1 cellular context compared by ENCODE assay signal in the genomic region with DNA sequence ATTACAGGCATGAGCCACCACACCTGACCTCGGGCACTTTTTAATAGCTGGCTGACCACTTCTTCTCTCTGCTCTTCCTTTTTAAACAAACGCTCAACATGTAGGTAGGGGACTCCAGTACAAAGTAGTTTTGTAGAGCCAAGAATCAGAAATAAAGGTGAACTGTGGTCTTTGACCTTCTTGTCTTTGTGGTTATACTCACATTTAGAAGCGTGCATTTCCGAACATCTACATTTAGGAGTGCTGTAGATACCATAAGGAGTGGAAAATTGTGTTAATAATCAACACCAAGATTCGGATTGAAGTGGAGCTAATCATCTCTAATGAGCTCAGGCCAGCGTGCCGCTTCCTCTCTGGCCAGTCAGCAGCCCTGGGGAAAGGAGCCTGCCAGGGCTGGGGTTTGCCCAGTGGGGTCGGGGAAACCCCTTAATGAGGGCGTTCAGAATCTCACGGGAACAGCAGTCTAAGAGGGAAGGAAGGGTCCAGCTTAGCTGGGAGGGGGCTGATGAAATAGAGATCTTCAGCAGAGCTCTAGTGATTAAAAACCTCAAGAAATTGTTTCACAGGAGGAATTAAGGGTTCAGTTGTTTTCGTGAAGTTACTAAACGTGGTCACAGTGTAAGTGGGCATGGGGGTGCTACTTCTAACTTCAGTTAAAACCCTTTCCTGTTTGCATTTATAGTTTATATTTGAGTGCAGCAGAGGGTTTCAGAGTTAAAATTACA.
A peak's percentile ranks its signal among the peaks of the same experiment; 100 is the strongest.
TF ChIP-seq lines count a peak whose summit lies in the region.

No MANE protein-coding gene starts in this region.

TF ChIP-seq in GM12878, 131 proteins besides CTCF, POLR2A, EP300 and RAD21 (continued from another document and continues in another):
- TF ChIP-seq, protein P1, sequence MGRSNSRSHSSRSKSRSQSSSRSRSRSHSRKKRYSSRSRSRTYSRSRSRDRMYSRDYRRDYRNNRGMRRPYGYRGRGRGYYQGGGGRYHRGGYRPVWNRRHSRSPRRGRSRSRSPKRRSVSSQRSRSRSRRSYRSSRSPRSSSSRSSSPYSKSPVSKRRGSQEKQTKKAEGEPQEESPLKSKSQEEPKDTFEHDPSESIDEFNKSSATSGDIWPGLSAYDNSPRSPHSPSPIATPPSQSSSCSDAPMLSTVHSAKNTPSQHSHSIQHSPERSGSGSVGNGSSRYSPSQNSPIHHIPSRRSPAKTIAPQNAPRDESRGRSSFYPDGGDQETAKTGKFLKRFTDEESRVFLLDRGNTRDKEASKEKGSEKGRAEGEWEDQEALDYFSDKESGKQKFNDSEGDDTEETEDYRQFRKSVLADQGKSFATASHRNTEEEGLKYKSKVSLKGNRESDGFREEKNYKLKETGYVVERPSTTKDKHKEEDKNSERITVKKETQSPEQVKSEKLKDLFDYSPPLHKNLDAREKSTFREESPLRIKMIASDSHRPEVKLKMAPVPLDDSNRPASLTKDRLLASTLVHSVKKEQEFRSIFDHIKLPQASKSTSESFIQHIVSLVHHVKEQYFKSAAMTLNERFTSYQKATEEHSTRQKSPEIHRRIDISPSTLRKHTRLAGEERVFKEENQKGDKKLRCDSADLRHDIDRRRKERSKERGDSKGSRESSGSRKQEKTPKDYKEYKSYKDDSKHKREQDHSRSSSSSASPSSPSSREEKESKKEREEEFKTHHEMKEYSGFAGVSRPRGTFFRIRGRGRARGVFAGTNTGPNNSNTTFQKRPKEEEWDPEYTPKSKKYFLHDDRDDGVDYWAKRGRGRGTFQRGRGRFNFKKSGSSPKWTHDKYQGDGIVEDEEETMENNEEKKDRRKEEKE (IDR thresholded peaks at IDR 0.05) = no peak
- TF ChIP-seq TCF3 (IDR thresholded peaks at IDR 0.05; ENCODE audit: borderline replicate concordance, insufficient read depth, low read depth, low read length) (no peak), TARDBP (IDR thresholded peaks at IDR 0.05; ENCODE audit: borderline replicate concordance) (no peak), POLR2AphosphoS5 (IDR thresholded peaks at IDR 0.05; ENCODE audit: low read length) (no peak), PAX5 (IDR thresholded peaks at IDR 0.05; ENCODE audit: borderline replicate concordance, low read depth, low read length) (no peak), JUNB (IDR thresholded peaks at IDR 0.05) (0 out of 2 replicates have a peak, but pooled peaks have one; percentile 8), ZZZ3 (IDR thresholded peaks at IDR 0.05; ENCODE audit: control insufficient read depth, insufficient read length, low read depth) (no peak), STAT1 (conservative IDR thresholded peaks at IDR 0.05) (no peak), PAX8 (IDR thresholded peaks at IDR 0.05) (no peak), TAF1 (IDR thresholded peaks at IDR 0.05; ENCODE audit: borderline replicate concordance, low read depth, low read length) (no peak), FOXK2 (IDR thresholded peaks at IDR 0.05) (no peak), CEBPB (IDR thresholded peaks at IDR 0.05; ENCODE audit: borderline replicate concordance in 1 of 2, low read depth in 2 of 2, low read length in 2 of 2) (no peak), TBL1XR1 (IDR thresholded peaks at IDR 0.05; ENCODE audit: low read depth, low read length) (0 out of 2 replicates have a peak, but pooled peaks have one; percentile 38), ZBED1 (IDR thresholded peaks at IDR 0.05; ENCODE audit: borderline replicate concordance) (no peak), RELA (IDR thresholded peaks at IDR 0.05; ENCODE audit: borderline replicate concordance, partially characterized antibody) (peak; percentile 85), NFIC (IDR thresholded peaks at IDR 0.05; ENCODE audit: low read depth, low read length) (peak; percentile 35; the same call in 1 of the 2 replicates), FOXM1 (IDR thresholded peaks at IDR 0.05; ENCODE audit: low read depth, low read length) (peak; percentile 31; the same call in 1 of the 2 replicates), ZNF274 (IDR thresholded peaks at IDR 0.05; ENCODE audit: insufficient read depth, insufficient read length) (no peak), CHD4 (IDR thresholded peaks at IDR 0.05) (no peak), IKZF1 (conservative IDR thresholded peaks at IDR 0.05) (peak; percentile 87), KDM1A (IDR thresholded peaks at IDR 0.05; ENCODE audit: borderline replicate concordance) (no peak), SUZ12 (IDR thresholded peaks at IDR 0.05; ENCODE audit: unreplicated experiment) (no peak), YBX1 (IDR thresholded peaks at IDR 0.05) (no peak), BMI1 (IDR thresholded peaks at IDR 0.05; ENCODE audit: borderline replicate concordance) (no peak), YY1 (IDR thresholded peaks at IDR 0.05; ENCODE audit: low read depth, low read length) (0 out of 2 replicates have a peak, but pooled peaks have one; percentile 18), RAD51 (IDR thresholded peaks at IDR 0.05) (0 out of 2 replicates have a peak, but pooled peaks have one; percentile 13), EED (IDR thresholded peaks at IDR 0.05; ENCODE audit: low read depth) (no peak), MTA2 (IDR thresholded peaks at IDR 0.05; ENCODE audit: low read depth) (peak; percentile 98), BACH1 (IDR thresholded peaks at IDR 0.05; ENCODE audit: borderline replicate concordance) (peak; percentile 53; the same call in 1 of the 2 replicates), MXI1 (IDR thresholded peaks at IDR 0.05; ENCODE audit: low read depth, low read length) (peak; percentile 63), NFYA (IDR thresholded peaks at IDR 0.05; ENCODE audit: borderline replicate concordance, low read depth, low read length) (no peak), DPF2 (IDR thresholded peaks at IDR 0.05) (peak; percentile 92), BRCA1 (IDR thresholded peaks at IDR 0.05; ENCODE audit: low read depth, low read length) (no peak), ESRRA (IDR thresholded peaks at IDR 0.05; ENCODE audit: low read length) (no peak), MYC (IDR thresholded peaks at IDR 0.05; ENCODE audit: insufficient read depth, insufficient read length, insufficient replicate concordance, low read length, severe bottlenecking) (no peak), GATAD2B (conservative IDR thresholded peaks at IDR 0.05; ENCODE audit: low read depth) (peak; percentile 75), IKZF2 (IDR thresholded peaks at IDR 0.05) (peak; percentile 84 to 92), ZNF384 (IDR thresholded peaks at IDR 0.05; ENCODE audit: borderline replicate concordance, low read depth, low read length) (no peak)
- TF ChIP-seq, protein P2, sequence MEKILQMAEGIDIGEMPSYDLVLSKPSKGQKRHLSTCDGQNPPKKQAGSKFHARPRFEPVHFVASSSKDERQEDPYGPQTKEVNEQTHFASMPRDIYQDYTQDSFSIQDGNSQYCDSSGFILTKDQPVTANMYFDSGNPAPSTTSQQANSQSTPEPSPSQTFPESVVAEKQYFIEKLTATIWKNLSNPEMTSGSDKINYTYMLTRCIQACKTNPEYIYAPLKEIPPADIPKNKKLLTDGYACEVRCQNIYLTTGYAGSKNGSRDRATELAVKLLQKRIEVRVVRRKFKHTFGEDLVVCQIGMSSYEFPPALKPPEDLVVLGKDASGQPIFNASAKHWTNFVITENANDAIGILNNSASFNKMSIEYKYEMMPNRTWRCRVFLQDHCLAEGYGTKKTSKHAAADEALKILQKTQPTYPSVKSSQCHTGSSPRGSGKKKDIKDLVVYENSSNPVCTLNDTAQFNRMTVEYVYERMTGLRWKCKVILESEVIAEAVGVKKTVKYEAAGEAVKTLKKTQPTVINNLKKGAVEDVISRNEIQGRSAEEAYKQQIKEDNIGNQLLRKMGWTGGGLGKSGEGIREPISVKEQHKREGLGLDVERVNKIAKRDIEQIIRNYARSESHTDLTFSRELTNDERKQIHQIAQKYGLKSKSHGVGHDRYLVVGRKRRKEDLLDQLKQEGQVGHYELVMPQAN (conservative IDR thresholded peaks at IDR 0.05) = peak; percentile 56; the same call in 1 of the 2 replicates
- TF ChIP-seq, protein P3, sequence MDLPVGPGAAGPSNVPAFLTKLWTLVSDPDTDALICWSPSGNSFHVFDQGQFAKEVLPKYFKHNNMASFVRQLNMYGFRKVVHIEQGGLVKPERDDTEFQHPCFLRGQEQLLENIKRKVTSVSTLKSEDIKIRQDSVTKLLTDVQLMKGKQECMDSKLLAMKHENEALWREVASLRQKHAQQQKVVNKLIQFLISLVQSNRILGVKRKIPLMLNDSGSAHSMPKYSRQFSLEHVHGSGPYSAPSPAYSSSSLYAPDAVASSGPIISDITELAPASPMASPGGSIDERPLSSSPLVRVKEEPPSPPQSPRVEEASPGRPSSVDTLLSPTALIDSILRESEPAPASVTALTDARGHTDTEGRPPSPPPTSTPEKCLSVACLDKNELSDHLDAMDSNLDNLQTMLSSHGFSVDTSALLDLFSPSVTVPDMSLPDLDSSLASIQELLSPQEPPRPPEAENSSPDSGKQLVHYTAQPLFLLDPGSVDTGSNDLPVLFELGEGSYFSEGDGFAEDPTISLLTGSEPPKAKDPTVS (IDR thresholded peaks at IDR 0.05; ENCODE audit: low read depth, low read length) = no peak
- TF ChIP-seq, protein P4, sequence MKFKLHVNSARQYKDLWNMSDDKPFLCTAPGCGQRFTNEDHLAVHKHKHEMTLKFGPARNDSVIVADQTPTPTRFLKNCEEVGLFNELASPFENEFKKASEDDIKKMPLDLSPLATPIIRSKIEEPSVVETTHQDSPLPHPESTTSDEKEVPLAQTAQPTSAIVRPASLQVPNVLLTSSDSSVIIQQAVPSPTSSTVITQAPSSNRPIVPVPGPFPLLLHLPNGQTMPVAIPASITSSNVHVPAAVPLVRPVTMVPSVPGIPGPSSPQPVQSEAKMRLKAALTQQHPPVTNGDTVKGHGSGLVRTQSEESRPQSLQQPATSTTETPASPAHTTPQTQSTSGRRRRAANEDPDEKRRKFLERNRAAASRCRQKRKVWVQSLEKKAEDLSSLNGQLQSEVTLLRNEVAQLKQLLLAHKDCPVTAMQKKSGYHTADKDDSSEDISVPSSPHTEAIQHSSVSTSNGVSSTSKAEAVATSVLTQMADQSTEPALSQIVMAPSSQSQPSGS (IDR thresholded peaks at IDR 0.05; ENCODE audit: low read length) = no peak
- TF ChIP-seq, protein P5, sequence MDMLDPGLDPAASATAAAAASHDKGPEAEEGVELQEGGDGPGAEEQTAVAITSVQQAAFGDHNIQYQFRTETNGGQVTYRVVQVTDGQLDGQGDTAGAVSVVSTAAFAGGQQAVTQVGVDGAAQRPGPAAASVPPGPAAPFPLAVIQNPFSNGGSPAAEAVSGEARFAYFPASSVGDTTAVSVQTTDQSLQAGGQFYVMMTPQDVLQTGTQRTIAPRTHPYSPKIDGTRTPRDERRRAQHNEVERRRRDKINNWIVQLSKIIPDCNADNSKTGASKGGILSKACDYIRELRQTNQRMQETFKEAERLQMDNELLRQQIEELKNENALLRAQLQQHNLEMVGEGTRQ (IDR thresholded peaks at IDR 0.05; ENCODE audit: borderline replicate concordance, low read depth, low read length) = no peak
- TF ChIP-seq, protein P6, sequence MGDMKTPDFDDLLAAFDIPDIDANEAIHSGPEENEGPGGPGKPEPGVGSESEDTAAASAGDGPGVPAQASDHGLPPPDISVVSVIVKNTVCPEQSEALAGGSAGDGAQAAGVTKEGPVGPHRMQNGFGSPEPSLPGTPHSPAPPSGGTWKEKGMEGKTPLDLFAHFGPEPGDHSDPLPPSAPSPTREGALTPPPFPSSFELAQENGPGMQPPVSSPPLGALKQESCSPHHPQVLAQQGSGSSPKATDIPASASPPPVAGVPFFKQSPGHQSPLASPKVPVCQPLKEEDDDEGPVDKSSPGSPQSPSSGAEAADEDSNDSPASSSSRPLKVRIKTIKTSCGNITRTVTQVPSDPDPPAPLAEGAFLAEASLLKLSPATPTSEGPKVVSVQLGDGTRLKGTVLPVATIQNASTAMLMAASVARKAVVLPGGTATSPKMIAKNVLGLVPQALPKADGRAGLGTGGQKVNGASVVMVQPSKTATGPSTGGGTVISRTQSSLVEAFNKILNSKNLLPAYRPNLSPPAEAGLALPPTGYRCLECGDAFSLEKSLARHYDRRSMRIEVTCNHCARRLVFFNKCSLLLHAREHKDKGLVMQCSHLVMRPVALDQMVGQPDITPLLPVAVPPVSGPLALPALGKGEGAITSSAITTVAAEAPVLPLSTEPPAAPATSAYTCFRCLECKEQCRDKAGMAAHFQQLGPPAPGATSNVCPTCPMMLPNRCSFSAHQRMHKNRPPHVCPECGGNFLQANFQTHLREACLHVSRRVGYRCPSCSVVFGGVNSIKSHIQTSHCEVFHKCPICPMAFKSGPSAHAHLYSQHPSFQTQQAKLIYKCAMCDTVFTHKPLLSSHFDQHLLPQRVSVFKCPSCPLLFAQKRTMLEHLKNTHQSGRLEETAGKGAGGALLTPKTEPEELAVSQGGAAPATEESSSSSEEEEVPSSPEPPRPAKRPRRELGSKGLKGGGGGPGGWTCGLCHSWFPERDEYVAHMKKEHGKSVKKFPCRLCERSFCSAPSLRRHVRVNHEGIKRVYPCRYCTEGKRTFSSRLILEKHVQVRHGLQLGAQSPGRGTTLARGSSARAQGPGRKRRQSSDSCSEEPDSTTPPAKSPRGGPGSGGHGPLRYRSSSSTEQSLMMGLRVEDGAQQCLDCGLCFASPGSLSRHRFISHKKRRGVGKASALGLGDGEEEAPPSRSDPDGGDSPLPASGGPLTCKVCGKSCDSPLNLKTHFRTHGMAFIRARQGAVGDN (IDR thresholded peaks at IDR 0.05) = peak; percentile 67
- TF ChIP-seq, protein P7, sequence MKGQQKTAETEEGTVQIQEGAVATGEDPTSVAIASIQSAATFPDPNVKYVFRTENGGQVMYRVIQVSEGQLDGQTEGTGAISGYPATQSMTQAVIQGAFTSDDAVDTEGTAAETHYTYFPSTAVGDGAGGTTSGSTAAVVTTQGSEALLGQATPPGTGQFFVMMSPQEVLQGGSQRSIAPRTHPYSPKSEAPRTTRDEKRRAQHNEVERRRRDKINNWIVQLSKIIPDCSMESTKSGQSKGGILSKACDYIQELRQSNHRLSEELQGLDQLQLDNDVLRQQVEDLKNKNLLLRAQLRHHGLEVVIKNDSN (IDR thresholded peaks at IDR 0.05; ENCODE audit: borderline replicate concordance, extremely low read length, insufficient read depth, low read depth, low read length) = no peak
